ENCODE assay signal across 10 cellular contexts in genomic region chr1:99599678-99600175, GRCh38. TPM values are rescaled to one million over a fixed set of nuclear protein-coding genes. Genes with fewer than 3 reads are reported as not detected.
DNase-seq lines count a peak whose midpoint lies in the region; ATAC-seq, FAIRE-seq and TF ChIP-seq lines count a peak whose summit lies in the region.
"Had no signal": no experiment of that assay in that cellular context is flagged by ENCODE, and none has a peak within 500 bp of the region (broad histone marks: within the 10 kb centered on the region; RNA-seq: fewer than 3 reads in every experiment).

No MANE protein-coding gene starts in this region.

- peak; percentile 80 for DNase-seq in GM04503 (ENCODE audit: low read depth)
- peak; percentile 40 for DNase-seq in T1000 (lab: John Stamatoyannopoulos, UW)
- DNase-seq in glomerular endothelial cell (ENCODE audit: extremely low read depth, low read depth, low spot score) = peak; percentile 97
- peak; percentile 90 for DNase-seq in pulmonary artery endothelial cell (ENCODE audit: low read depth, low spot score)
- no peak for DNase-seq in NCI-H187 (lab: John Stamatoyannopoulos, UW)
- DNase-seq in GM12892 (ENCODE audit: insufficient read length) = no peak
- DNase-seq in Kasumi-1 (lab: John Stamatoyannopoulos, UW) = no peak
- DNase-seq: dorsolateral prefrontal cortex had no signal

- no peak for ATAC-seq in GM21786 (IDR thresholded peaks at IDR 0.05; ENCODE audit: unreplicated experiment)

- no peak for TF ChIP-seq POLR2A in GM12892 (IDR thresholded peaks at IDR 0.05; ENCODE audit: low read depth, low read length)

- no peak for FAIRE-seq in GM12892 (lab: Jason Lieb, UNC)

RNA-seq across cellular contexts. Expression of gene PALMD, which starts 46.2 kb away (rescaled TPM):
- 83.9 and 122 TPM in 2 replicates for total RNA-seq in glomerular endothelial cell
- 71.1 and 103 TPM in 2 replicates for total RNA-seq in pulmonary artery endothelial cell
- not detected for polyA plus RNA-seq in GM12892 (2012; ENCODE audit: missing spikeins)
- total RNA-seq: activated CD8-positive, alpha-beta memory T cell treated with anti-CD3 and anti-CD28 coated beads for 36 hours had no signal

Comparison
In these comparisons a context has a peak if more than half of its experiments do, and no peak if none do; other contexts are left out.
1. DNase-seq: peak in GM04503 (single experiment), T1000 (single experiment), glomerular endothelial cell (single experiment) and pulmonary artery endothelial cell (single experiment); none in NCI-H187 (0 of 2), GM12892 (single experiment) and Kasumi-1 (0 of 2).